ENCODE assay signal across 20 cellular contexts in the genomic region with DNA sequence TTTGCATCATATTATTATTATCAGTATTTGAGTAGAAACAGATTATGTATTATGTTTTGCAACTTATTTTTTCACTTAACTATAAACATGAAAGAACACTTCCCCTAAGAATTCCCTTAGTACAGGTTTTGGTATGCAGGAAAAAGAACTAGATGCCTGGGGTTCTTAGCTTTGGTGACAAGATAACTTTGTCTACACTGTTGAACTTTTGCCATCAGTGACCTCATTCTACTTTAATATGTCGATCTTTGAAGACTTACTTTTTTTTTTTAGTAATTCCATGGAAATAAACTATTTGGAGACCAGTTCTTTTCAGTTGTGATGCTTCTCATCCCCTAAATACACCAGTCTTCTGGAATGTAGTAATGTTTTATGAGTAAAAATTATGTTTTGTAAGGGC. TPM values are rescaled to one million over a fixed set of nuclear protein-coding genes. Genes with fewer than 3 reads are reported as not detected.
DNase-seq lines count a peak whose midpoint lies in the region; TF ChIP-seq lines count a peak whose summit lies in the region.
"Had no signal": no experiment of that assay in that cellular context is flagged by ENCODE, and none has a peak within 500 bp of the region (broad histone marks: within the 10 kb centered on the region; RNA-seq: fewer than 3 reads in every experiment).

No MANE protein-coding gene starts in this region.

- CTCF ChIA-PET in PC-9 (lab: Charles Lee), result no interaction called here

- H4K20me1 ChIP-seq in PC-9 (ENCODE audit: insufficient read depth), result no peaks in the 10 kb centered on the region

- H3K27ac Mint-ChIP-seq in nephron, result peak overlapping the region; percentile 17 to 33 (median 24)
- H3K27ac Mint-ChIP-seq: nephron progenitor cell had no signal

- H3K9me3 ChIP-seq in PC-9 (ENCODE audit: insufficient read depth, low read depth), result 0 out of 2 replicates have a peak, but pooled peaks cover 3% of the 10 kb centered on the region
- 0 out of 2 replicates have a peak, but pooled peaks cover 10% of the 10 kb centered on the region for H3K9me3 ChIP-seq in SJCRH30 (replicated peaks)
- H3K9me3 ChIP-seq: lower lobe of right lung had no signal

- H3K4me2 ChIP-seq in PC-9, result 0 out of 2 replicates have a peak overlapping the region, but pooled peaks have one; percentile 2

- no peak overlapping the region for H2AFZ ChIP-seq in PC-9

- no peaks in the 10 kb centered on the region for H3K79me2 ChIP-seq in PC-9 (ENCODE audit: low read depth)

- BruUV-seq in PC-9 (replicated peaks; lab: Mats Ljungman, UMichigan), result no TSS peak

- H3F3A ChIP-seq in PC-9 (ENCODE audit: insufficient read depth, low read depth), result peaks cover 23% of the 10 kb centered on the region

- TF ChIP-seq CTCF in AG10803 (conservative IDR thresholded peaks at IDR 0.05; ENCODE audit: low read length), result no peak
- no peak for TF ChIP-seq CTCF in PC-9 (conservative IDR thresholded peaks at IDR 0.05)
- TF ChIP-seq CTCF in nephron (IDR thresholded peaks at IDR 0.05; ENCODE audit: unreplicated experiment in 3 of 3), result no peak

- no peaks in the 10 kb centered on the region for H3K9me2 ChIP-seq in PC-9 (ENCODE audit: insufficient read depth)

- H3K27ac ChIP-seq in PC-9 (no peak overlapping the region), SJCRH30 (no peak overlapping the region)
- H3K27ac ChIP-seq: lower lobe of right lung had no signal

- DNase-seq in AG10803 (ENCODE audit: low read depth) (peak; percentile 74), PC-9 (no peak), fibroblast of gingiva (ENCODE audit: low read depth) (peak; percentile 19), NCI-H526 (lab: John Stamatoyannopoulos, UW) (no peak), NCI-H446 (lab: John Stamatoyannopoulos, UW) (no peak), UCSD-AML1 (lab: John Stamatoyannopoulos, UW; ENCODE audit: unreplicated experiment) (no peak), SJCRH30 (no peak)
- DNase-seq: activated CD4-positive, alpha-beta T cell treated with anti-CD3 and anti-CD28 coated beads for 4 hours; activated CD8-positive, alpha-beta memory T cell treated with anti-CD3 and anti-CD28 coated beads, Interleukin-2, amount 50 U/mL, for 4 hours; activated effector memory CD4-positive, alpha-beta T cell treated with anti-CD3 and anti-CD28 coated beads, Interleukin-2, amount 50 U/mL, for 16 hours; amygdala; COR-L47; lower lobe of right lung; NCI-H2029; NCI-H510A treated with DMSO at 0.1 percent for 48 hours; nephron progenitor cell; SHP77 treated with DMSO at 0.1 percent for 48 hours; stimulated activated naive CD8-positive, alpha-beta T cell treated with anti-CD3 and anti-CD28 coated beads, Interleukin-15, Interleukin-2, amounts not matched to agents 100 U/mL and 50 U/mL, for 24 hours; T1000 had no signal

- H3K4me1 ChIP-seq in PC-9 (replicated peaks; ENCODE audit: insufficient read depth) (peaks cover 39% of the 10 kb centered on the region), SJCRH30 (peaks cover 23% of the 10 kb centered on the region)

- intact Hi-C loops in PC-9 (cut with micrococcal nuclease; ENCODE audit: unreplicated experiment), result no loop called here

- peaks cover 36% of the 10 kb centered on the region for H3K9me3 Mint-ChIP-seq in nephron

- POLR2A ChIA-PET in PC-9 (lab: Charles Lee; ENCODE audit: unreplicated experiment), result no interaction called here

- H3K27me3 ChIP-seq in PC-9 (ENCODE audit: insufficient read depth, low read depth) (no peaks in the 10 kb centered on the region), SJCRH30 (no peaks in the 10 kb centered on the region)

- H3K36me3 ChIP-seq in PC-9 (ENCODE audit: low read depth) (no peaks in the 10 kb centered on the region), SJCRH30 (no peaks in the 10 kb centered on the region)
- H3K36me3 ChIP-seq: lower lobe of right lung had no signal

- peaks cover 82% of the 10 kb centered on the region for H3K36me3 Mint-ChIP-seq in nephron (ENCODE audit: low read depth)

- no peak overlapping the region for H3K4me3 Mint-ChIP-seq in nephron
- H3K4me3 Mint-ChIP-seq: nephron progenitor cell had no signal

- H3K4me1 Mint-ChIP-seq in nephron, result peaks cover 32% of the 10 kb centered on the region

- H3K4me3 ChIP-seq in AG10803 (ENCODE audit: low read length) (no peak overlapping the region), PC-9 (no peak overlapping the region), SJCRH30 (no peak overlapping the region)
- H3K4me3 ChIP-seq: lower lobe of right lung had no signal

- no peaks in the 10 kb centered on the region for H3K27me3 Mint-ChIP-seq in nephron (ENCODE audit: low read depth)

RNA-seq across cellular contexts. Expression of gene ZNF462, which starts 34.3 kb away (rescaled TPM):
- 3.2 and 4.8 TPM in 2 replicates for total RNA-seq in PC-9 (2021)
- total RNA-seq in SJCRH30 (2014; rRNA removed; shearing (Covaris generic)), result 26.8 and 27.4 TPM in 2 replicates

Comparison
In these comparisons a context has a peak if more than half of its experiments do, and no peak if none do; other contexts are left out.
1. DNase-seq: peak in AG10803 (single experiment) and fibroblast of gingiva (single experiment); none in PC-9 (0 of 2), NCI-H526 (0 of 2), NCI-H446 (0 of 2), UCSD-AML1 (single experiment) and SJCRH30 (0 of 2).